19 cellular contexts compared by ENCODE assay signal in genomic region chr3:187430576-187430975, GRCh38.
DNase-seq lines count a peak whose midpoint lies in the region; ATAC-seq and TF ChIP-seq lines count a peak whose summit lies in the region.
"Had no signal": no experiment of that assay in that cellular context is flagged by ENCODE, and none has a peak within 500 bp of the region (broad histone marks: within the 10 kb centered on the region; RNA-seq: fewer than 3 reads in every experiment).

No MANE protein-coding gene starts in this region.

- no peak for ATAC-seq in Panc1
- ATAC-seq in GM18498 (IDR thresholded peaks at IDR 0.05; ENCODE audit: unreplicated experiment): no peak
- ATAC-seq: T-helper 17 cell had no signal

- no TSS peak for BruUV-seq in Panc1 (replicated peaks; lab: Mats Ljungman, UMichigan)

- no peaks in the 10 kb centered on the region for H3K4me1 Mint-ChIP-seq in glutamatergic neuron (ENCODE audit: low read depth, unreplicated experiment)
- H3K4me1 Mint-ChIP-seq: T-helper 17 cell had no signal

- TF ChIP-seq CTCF in AG09309 (IDR thresholded peaks at IDR 0.05; ENCODE audit: control insufficient read depth, insufficient read depth, low read depth, low read length, missing control alignments) (peak; percentile 25), GM12875 (IDR thresholded peaks at IDR 0.05; ENCODE audit: borderline replicate concordance, insufficient read depth, low read depth, low read length) (peak; percentile 52; the same call in 1 of the 2 replicates), Panc1 (IDR thresholded peaks at IDR 0.05) (peak; percentile 35), glutamatergic neuron (IDR thresholded peaks at IDR 0.05; ENCODE audit: partially characterized antibody, unreplicated experiment) (peak; percentile 20)

- POLR2A ChIA-PET in Panc1 (lab: Charles Lee): interaction anchor here (0.6 kb wide), 1 partner anchor 681 kb away, joined by 3 read pairs; no protein-coding TSS in a partner anchor

- no peak overlapping the region for H3K27ac ChIP-seq in Panc1 (ENCODE audit: low read length)
- H3K27ac ChIP-seq: dorsolateral prefrontal cortex, esophagus squamous epithelium had no signal

- no peak overlapping the region for H3K27ac Mint-ChIP-seq in glutamatergic neuron (ENCODE audit: unreplicated experiment)
- H3K27ac Mint-ChIP-seq: stimulated activated naive CD8-positive, alpha-beta T cell treated with anti-CD3 and anti-CD28 coated beads, Interleukin-15, Interleukin-2, amounts not matched to agents 100 ng/mL and 50 ng/mL, for 24 hours; T-helper 17 cell had no signal

- CTCF ChIA-PET in Panc1 (lab: Charles Lee): no interaction called here

- H3K9me3 ChIP-seq in Panc1 (ENCODE audit: control insufficient read depth, insufficient read depth, low read depth, low read length): peaks cover 3% of the 10 kb centered on the region; the same call in 1 of the 2 replicates
- H3K9me3 ChIP-seq: esophagus squamous epithelium had no signal

- H3K4me3 ChIP-seq in AG09309 (ENCODE audit: control insufficient read depth, low read depth, low read length) (no peak overlapping the region), GM12875 (ENCODE audit: low read depth, low read length) (no peak overlapping the region), Panc1 (ENCODE audit: low read depth in 2 of 2, low read length in 2 of 2) (no peak overlapping the region)
- H3K4me3 ChIP-seq: dorsolateral prefrontal cortex, esophagus squamous epithelium had no signal

- H3K36me3 Mint-ChIP-seq in glutamatergic neuron (ENCODE audit: unreplicated experiment): no peaks in the 10 kb centered on the region

- no peaks in the 10 kb centered on the region for H3K36me3 ChIP-seq in Panc1 (ENCODE audit: control insufficient read depth, insufficient read depth, low read length)
- H3K36me3 ChIP-seq: esophagus squamous epithelium had no signal

- intact Hi-C loops in Panc1 (cut with micrococcal nuclease; ENCODE audit: unreplicated experiment): no loop called here

- H3K27me3 Mint-ChIP-seq in glutamatergic neuron (ENCODE audit: unreplicated experiment): peaks cover 2% of the 10 kb centered on the region

- in situ Hi-C loops in Panc1 (cut with HindIII; ENCODE audit: low pct_unique_long_range_greater_than_20kb, low sequenced_read_pairs): no loop called here

- no peaks in the 10 kb centered on the region for H3K9me3 Mint-ChIP-seq in glutamatergic neuron (ENCODE audit: unreplicated experiment)
- H3K9me3 Mint-ChIP-seq: stimulated activated naive CD8-positive, alpha-beta T cell treated with anti-CD3 and anti-CD28 coated beads, Interleukin-15, Interleukin-2, amounts not matched to agents 100 ng/mL and 50 ng/mL, for 24 hours had no signal

- no peaks in the 10 kb centered on the region for H3K27me3 ChIP-seq in Panc1 (ENCODE audit: control insufficient read depth, insufficient read depth, low read length)

- DNase-seq in AG09309 (ENCODE audit: low read depth): no peak
- DNase-seq in Panc1 (ENCODE audit: low read depth, low spot score): no peak
- no peak for DNase-seq in glutamatergic neuron
- no peak for DNase-seq in NCI-H128 (lab: John Stamatoyannopoulos, UW; ENCODE audit: unreplicated experiment)
- no peak for DNase-seq in NCI-H2029 treated with DMSO at 0.1 percent for 48 hours (lab: John Stamatoyannopoulos, UW)
- no peak for DNase-seq in NCI-H1105 treated with DMSO at 0.1 percent for 48 hours (lab: John Stamatoyannopoulos, UW)
- DNase-seq: activated CD4-positive, alpha-beta T cell treated with anti-CD3 and anti-CD28 coated beads for 1 hour; activated naive CD4-positive, alpha-beta T cell treated with anti-CD3 and anti-CD28 coated beads, Interleukin-2, amount 50 U/mL, for 16 hours; dorsolateral prefrontal cortex; esophagus squamous epithelium; GF-D8; hypothalamus; NCI-H2081; NCI-H526 treated with DMSO at 0.1 percent for 48 hours; RPMI8226; T-helper 17 cell had no signal

- H3K4me3 Mint-ChIP-seq in glutamatergic neuron (ENCODE audit: unreplicated experiment): no peak overlapping the region
- H3K4me3 Mint-ChIP-seq: stimulated activated naive CD8-positive, alpha-beta T cell treated with anti-CD3 and anti-CD28 coated beads, Interleukin-15, Interleukin-2, amounts not matched to agents 100 ng/mL and 50 ng/mL, for 24 hours; T-helper 17 cell had no signal

- no peaks in the 10 kb centered on the region for H3K4me1 ChIP-seq in Panc1 (ENCODE audit: control insufficient read depth, insufficient read depth, low read length)
- H3K4me1 ChIP-seq: esophagus squamous epithelium had no signal
